ENCODE assay signal across 9 cellular contexts in the genomic region with DNA sequence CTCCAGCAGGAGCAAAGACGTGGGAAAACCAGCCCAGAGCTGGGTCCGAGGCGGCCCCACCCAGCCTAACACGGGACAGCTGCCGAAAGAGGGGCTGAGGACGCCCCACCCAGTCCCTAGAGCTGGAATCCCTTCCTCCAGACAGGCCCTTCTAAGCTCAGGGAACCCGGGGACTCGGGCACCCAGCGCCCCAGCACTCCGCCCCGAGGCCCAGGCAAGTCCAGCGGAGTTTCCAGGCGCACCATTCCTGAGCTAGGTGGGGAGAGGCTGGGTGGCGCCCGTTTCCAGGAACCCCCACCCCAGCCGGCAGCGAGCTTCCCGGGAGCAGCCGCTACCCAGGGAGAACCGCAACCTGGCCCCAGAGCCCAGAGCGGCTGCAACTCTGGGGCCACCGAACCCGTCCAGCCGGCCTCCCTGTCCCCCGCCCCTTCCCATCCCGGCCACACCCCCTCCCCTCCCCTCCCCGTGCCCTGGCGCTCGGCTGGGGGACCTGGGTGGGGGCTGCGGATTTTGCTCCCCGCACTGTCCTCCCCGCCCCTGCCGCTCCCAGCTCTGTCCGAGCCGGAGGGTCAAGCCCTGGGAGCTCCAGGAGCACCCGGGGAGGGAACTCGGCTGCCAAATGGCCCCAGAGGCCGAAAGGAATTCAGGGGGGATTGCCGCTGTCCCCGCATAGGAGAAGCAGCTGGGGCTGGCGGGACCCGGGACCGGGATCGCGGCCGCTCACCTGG. TPM values are rescaled to one million over a fixed set of nuclear protein-coding genes. Genes with fewer than 3 reads are reported as not detected.
DNase-seq lines count a peak whose midpoint lies in the region; ATAC-seq and TF ChIP-seq lines count a peak whose summit lies in the region.
"Had no signal": no experiment of that assay in that cellular context is flagged by ENCODE, and none has a peak within 500 bp of the region (broad histone marks: within the 10 kb centered on the region; RNA-seq: fewer than 3 reads in every experiment).

No MANE protein-coding gene starts in this region.

- peaks cover 55% of the 10 kb centered on the region for H3K4me1 Mint-ChIP-seq in central memory CD8-positive, alpha-beta T cell

- H3K27me3 ChIP-seq in OCI-LY3 (ENCODE audit: low read depth, low read length) (no peaks in the 10 kb centered on the region), left lung (peaks cover 0 to 12% of the 10 kb centered on the region in 2 donors), thymus (ENCODE audit: control insufficient read depth, insufficient read depth) (no peaks in the 10 kb centered on the region)

- H3K36me3 Mint-ChIP-seq in central memory CD8-positive, alpha-beta T cell (ENCODE audit: insufficient read depth): peaks cover 76% of the 10 kb centered on the region

- DNase-seq in GM13977 (ENCODE audit: low spot score): peak; percentile 63
- no peak for DNase-seq in central memory CD8-positive, alpha-beta T cell (ENCODE audit: low spot score in 2 of 2)
- peak; percentile 59 to 88 for DNase-seq in left lung
- no peak for DNase-seq in NCI-H345 treated with DMSO at 0.1 percent for 48 hours (lab: John Stamatoyannopoulos, UW; ENCODE audit: unreplicated experiment)

- H3K27ac ChIP-seq in OCI-LY3 (ENCODE audit: low read length): peak overlapping the region; percentile 77
- peak overlapping the region; percentile 90 to 93 for H3K27ac ChIP-seq in left lung
- peak overlapping the region; percentile 99 for H3K27ac ChIP-seq in thymus (ENCODE audit: low read depth)

- ATAC-seq in central memory CD8-positive, alpha-beta T cell (replicated peaks; ENCODE audit: extremely low read depth, poor library complexity, severe bottlenecking): no peak
- ATAC-seq in left lung (peak; percentile 63), GM21723 (IDR thresholded peaks at IDR 0.05; ENCODE audit: unreplicated experiment) (no peak)
- ATAC-seq in activated CD4-positive, CD25-positive, alpha-beta regulatory T cell treated with anti-CD3 and anti-CD28 coated beads, Interleukin-2, amount 50 U/mL, for 24 hours: no peak

- no peaks in the 10 kb centered on the region for H3K9me3 ChIP-seq in OCI-LY3 (ENCODE audit: insufficient read depth, low read length)
- no peaks in the 10 kb centered on the region for H3K9me3 ChIP-seq in left lung
- peaks cover 1% of the 10 kb centered on the region for H3K9me3 ChIP-seq in thymus (ENCODE audit: control insufficient read depth)

- H3K27me3 Mint-ChIP-seq in central memory CD8-positive, alpha-beta T cell: no peaks in the 10 kb centered on the region

- no peaks in the 10 kb centered on the region for H3K9me3 Mint-ChIP-seq in central memory CD8-positive, alpha-beta T cell

- peaks cover 35% of the 10 kb centered on the region for H3K79me2 ChIP-seq in OCI-LY3 (ENCODE audit: low read length)

- in situ Hi-C loops in GM13977 (cut with MboI; ENCODE audit: low pct_unique_long_range_greater_than_20kb, low sequenced_read_pairs, unreplicated experiment): no loop called here

- peak overlapping the region; percentile 91 for H3K4me3 ChIP-seq in OCI-LY3 (ENCODE audit: low read length)
- peak overlapping the region; percentile 60 to 94 for H3K4me3 ChIP-seq in left lung
- H3K4me3 ChIP-seq in thymus (ENCODE audit: low read length): peak overlapping the region; percentile 93

- peaks cover 74% of the 10 kb centered on the region for H3K4me1 ChIP-seq in OCI-LY3 (ENCODE audit: low read length)
- H3K4me1 ChIP-seq in left lung: peaks cover 30 to 89% of the 10 kb centered on the region in 2 donors
- peaks cover 54% of the 10 kb centered on the region for H3K4me1 ChIP-seq in thymus (ENCODE audit: control insufficient read depth, insufficient read depth, low read length)

- intact Hi-C loops in left lung (cut with DNase I): no loop called here

- TF ChIP-seq CTCF in GM13977 (IDR thresholded peaks at IDR 0.05; ENCODE audit: extremely low read depth, insufficient read depth, missing control alignments): no peak
- TF ChIP-seq CTCF in OCI-LY3 (IDR thresholded peaks at IDR 0.05; ENCODE audit: low read depth, low read length): no peak
- no peak for TF ChIP-seq CTCF in left lung (IDR thresholded peaks at IDR 0.05)

- H3K9ac ChIP-seq in OCI-LY3 (ENCODE audit: low read length): peak overlapping the region; percentile 98

- H2AFZ ChIP-seq in OCI-LY3 (ENCODE audit: low read depth, low read length): no peak overlapping the region

- H3K27ac Mint-ChIP-seq in central memory CD8-positive, alpha-beta T cell (ENCODE audit: low read depth): peak overlapping the region; percentile 76

- peak overlapping the region; percentile 96 for H3K4me2 ChIP-seq in OCI-LY3 (ENCODE audit: low read length)

- H3K4me3 Mint-ChIP-seq in central memory CD8-positive, alpha-beta T cell: peak overlapping the region; percentile 100

- H4K20me1 ChIP-seq in OCI-LY3 (ENCODE audit: insufficient read depth, low read length): peaks cover 2% of the 10 kb centered on the region; the same call in 1 of the 2 replicates

- peaks cover 16% of the 10 kb centered on the region for H3K36me3 ChIP-seq in OCI-LY3 (replicated peaks; ENCODE audit: low read depth, low read length)
- peaks cover 0 to 36% of the 10 kb centered on the region in 2 donors for H3K36me3 ChIP-seq in left lung
- H3K36me3 ChIP-seq in thymus (ENCODE audit: control insufficient read depth, insufficient read depth): peaks cover 39% of the 10 kb centered on the region

- WGBS in thymus: under 1% methylated on average over 46 of the region's 46 CpGs

RNA-seq across cellular contexts. Expression of a gene that starts 0.5 kb away (rescaled TPM):
- total RNA-seq in left lung: 100 to 1,000 TPM; 149 to 152 TPM
- 174 TPM for polyA plus RNA-seq in thymus

RNA-seq across cellular contexts. Expression of a gene that starts 2.5 kb away (rescaled TPM):
- 10 to 100 TPM; 14.7 to 37.3 TPM for total RNA-seq in left lung
- polyA plus RNA-seq in thymus: 196 TPM

RNA-seq across cellular contexts. Expression of a gene that starts 18.1 kb away (rescaled TPM):
- not detected for total RNA-seq in left lung
- 9.8 TPM for polyA plus RNA-seq in thymus
- total RNA-seq: SK-MEL-5 had no signal

RNA-seq across cellular contexts. Expression of a gene that starts 40.3 kb away (rescaled TPM):
- 100 to 1,000 TPM; 192 to 227 TPM for total RNA-seq in left lung
- polyA plus RNA-seq in thymus: 149 TPM

RNA-seq across cellular contexts. Expression of a gene that starts 58.8 kb away (rescaled TPM):
- total RNA-seq in left lung: 10 to 100 TPM; 24.0 to 33.0 TPM
- 3.8 TPM for polyA plus RNA-seq in thymus

Comparison
In these comparisons a context has a peak if more than half of its experiments do, and no peak if none do; other contexts are left out.
1. DNase-seq: peak in GM13977 (single experiment) and left lung (2 of 2); none in central memory CD8-positive, alpha-beta T cell (0 of 2) and NCI-H345 treated with DMSO at 0.1 percent for 48 hours (single experiment).
2. Peak in every context shown above with its lines, with median percentiles within 50 percentile points of each other: H3K27ac ChIP-seq and H3K4me3 ChIP-seq.